ENCODE assay signal across 16 cellular contexts in genomic region chr13:51080478-51081065, GRCh38. TPM values are rescaled to one million over a fixed set of nuclear protein-coding genes. Genes with fewer than 3 reads are reported as not detected.
A peak's percentile ranks its signal among the peaks of the same experiment; 100 is the strongest.
DNase-seq lines count a peak whose midpoint lies in the region; ATAC-seq, FAIRE-seq and TF ChIP-seq lines count a peak whose summit lies in the region.
"Not testable (repeated sequence)": the region's sequence is repeated elsewhere in the genome, so short reads cannot be mapped to it uniquely, and the experiment has no call there.
"Had no signal": no experiment of that assay in that cellular context is flagged by ENCODE, and none has a peak within 500 bp of the region (broad histone marks: within the 10 kb centered on the region; RNA-seq: fewer than 3 reads in every experiment).

No MANE protein-coding gene starts in this region.

- CTCF ChIA-PET in HCT116 (lab: Charles Lee); Panc1 (lab: Charles Lee); activated CD4-positive, alpha-beta memory T cell treated with anti-CD3 and anti-CD28 coated beads, Interleukin-2, amount 10 ng/mL, durations not matched to agents 7 days and 5 days (lab: Charles Lee): not testable (repeated sequence)
- CTCF ChIA-PET in K562 (lab: Yijun Ruan, JAX; ENCODE audit: low intra/inter-chr PET ratio) = interaction anchor here (0.7 kb wide), 1 partner anchor 624 kb away, joined by 3 read pairs; no protein-coding TSS in a partner anchor

- H3K27ac Mint-ChIP-seq in activated CD4-positive, alpha-beta memory T cell treated with anti-CD3 and anti-CD28 coated beads, Interleukin-2, amount 10 ng/mL, durations not matched to agents 7 days and 5 days = not testable (repeated sequence)
- peak overlapping the region; percentile 81 for H3K27ac Mint-ChIP-seq in neural crest cell (ENCODE audit: unreplicated experiment)

- not testable (repeated sequence) for H3K9me1 ChIP-seq in K562 (ENCODE audit: control insufficient read depth, insufficient read depth, low read length)

- H3K4me2 ChIP-seq in HCT116 (ENCODE audit: low read length) (peak overlapping the region; percentile 68), K562 (ENCODE audit: insufficient read depth, low read length) (peak overlapping the region; percentile 32)

- BruUV-seq in HCT116 (replicated peaks; lab: Mats Ljungman, UMichigan); Panc1 (replicated peaks; lab: Mats Ljungman, UMichigan); K562 (replicated peaks; lab: Mats Ljungman, UMichigan): not testable (repeated sequence)

- not testable (repeated sequence) for H3K4me1 Mint-ChIP-seq in activated CD4-positive, alpha-beta memory T cell treated with anti-CD3 and anti-CD28 coated beads, Interleukin-2, amount 10 ng/mL, durations not matched to agents 7 days and 5 days; neural crest cell

- not testable (repeated sequence) for H3K9me2 ChIP-seq in HCT116 (ENCODE audit: insufficient read depth)

- H3K9ac ChIP-seq in HCT116 (ENCODE audit: low read length) = peak overlapping the region; percentile 20; the same call in 1 of the 2 replicates
- not testable (repeated sequence) for H3K9ac ChIP-seq in K562 (ENCODE audit: insufficient read depth in 1 of 2, low read depth in 2 of 2, low read length in 2 of 2)

- not testable (repeated sequence) for H3K79me2 ChIP-seq in HCT116 (ENCODE audit: insufficient read depth, low read length); K562 (ENCODE audit: control insufficient read depth, insufficient read depth, low read length)

- H3K4me3 ChIP-seq in HCT116 (replicated peaks in 1 of 2; ENCODE audit: low read depth in 1 of 2, low read length in 2 of 2) (peak overlapping the region; percentile 35 to 43), Panc1 (ENCODE audit: low read depth in 2 of 2, low read length in 2 of 2) (peak overlapping the region; percentile 33 to 35)
- not testable (repeated sequence) for H3K4me3 ChIP-seq in K562

- peak overlapping the region; percentile 32 for H3K4me3 Mint-ChIP-seq in activated CD4-positive, alpha-beta memory T cell treated with anti-CD3 and anti-CD28 coated beads, Interleukin-2, amount 10 ng/mL, durations not matched to agents 7 days and 5 days
- not testable (repeated sequence) for H3K4me3 Mint-ChIP-seq in neural crest cell

- TF ChIP-seq CTCF in HCT116 (IDR thresholded peaks at IDR 0.05 in 2 of 3, conservative IDR thresholded peaks at IDR 0.05 in 1 of 3; ENCODE audit: borderline replicate concordance in 1 of 3, insufficient read depth in 1 of 3, low read depth in 2 of 3, low read length in 2 of 3); Panc1 (IDR thresholded peaks at IDR 0.05); K562 (IDR thresholded peaks at IDR 0.05 in 2 of 3, conservative IDR thresholded peaks at IDR 0.05 in 1 of 3; ENCODE audit: insufficient read depth in 2 of 3, low read depth in 1 of 3, low read length in 3 of 3); neural crest cell (conservative IDR thresholded peaks at IDR 0.05): not testable (repeated sequence)

- not testable (repeated sequence) for TF ChIP-seq EP300 in K562 (IDR thresholded peaks at IDR 0.05; ENCODE audit: low read length)

- not testable (repeated sequence) for H3K4me1 ChIP-seq in HCT116 (ENCODE audit: control insufficient read depth in 1 of 2, insufficient read depth in 2 of 2, low read length in 2 of 2); Panc1 (ENCODE audit: control insufficient read depth, insufficient read depth, low read length); K562 (replicated peaks in 1 of 2; ENCODE audit: control insufficient read depth in 2 of 2, insufficient read depth in 2 of 2, low read length in 2 of 2)

- ATAC-seq in HCT116 = peak; percentile 90
- peak; percentile 66; the same call in 1 of the 2 replicates for ATAC-seq in Panc1
- ATAC-seq in K562 = peak; percentile 45; the same call in 1 of the 3 replicates

- peaks cover 11% of the 10 kb centered on the region for H3K27me3 Mint-ChIP-seq in activated CD4-positive, alpha-beta memory T cell treated with anti-CD3 and anti-CD28 coated beads, Interleukin-2, amount 10 ng/mL, durations not matched to agents 7 days and 5 days
- not testable (repeated sequence) for H3K27me3 Mint-ChIP-seq in neural crest cell (ENCODE audit: low read depth)

- not testable (repeated sequence) for H4K20me1 ChIP-seq in HCT116 (ENCODE audit: insufficient read depth); K562 (replicated peaks; ENCODE audit: control insufficient read depth, insufficient read depth, low read length)

- H3K36me3 ChIP-seq in HCT116 (ENCODE audit: control insufficient read depth in 1 of 2, insufficient read depth in 2 of 2, low read length in 2 of 2); Panc1 (ENCODE audit: control insufficient read depth, insufficient read depth, low read length); K562 (ENCODE audit: control insufficient read depth, insufficient read depth, low read length): not testable (repeated sequence)

- POLR2A ChIA-PET in HCT116 (lab: Charles Lee) = interaction anchor here (1.5 kb wide), 1 partner anchor 59 kb away, joined by 3 read pairs; no protein-coding TSS in a partner anchor
- POLR2A ChIA-PET in Panc1 (lab: Charles Lee); activated CD4-positive, alpha-beta memory T cell treated with anti-CD3 and anti-CD28 coated beads, Interleukin-2, amount 10 ng/mL, durations not matched to agents 7 days and 5 days (lab: Charles Lee); K562 (lab: Yijun Ruan, JAX): not testable (repeated sequence)

- peak overlapping the region; percentile 43 for H3K27ac ChIP-seq in HCT116 (ENCODE audit: low read depth, low read length)
- not testable (repeated sequence) for H3K27ac ChIP-seq in Panc1 (ENCODE audit: low read length); K562 (ENCODE audit: extremely low read depth, low read depth, low read length)

- DNase-seq in Caki2 (ENCODE audit: low read depth) = peak; percentile 23
- DNase-seq in HCT116 (ENCODE audit: low read depth, low spot score) = peak; percentile 4
- DNase-seq in NCI-H146 (lab: John Stamatoyannopoulos, UW) = peak; percentile 16
- DNase-seq in NCI-H460 (ENCODE audit: extremely low read depth, low read depth) = peak; percentile 2
- not testable (repeated sequence) for DNase-seq in Panc1 (ENCODE audit: low read depth, low spot score); activated CD4-positive, alpha-beta memory T cell treated with anti-CD3 and anti-CD28 coated beads, Interleukin-2, amount 10 ng/mL, durations not matched to agents 7 days and 5 days; neural crest cell (ENCODE audit: low read depth, low spot score)
- DNase-seq in K562 (ENCODE audit: extremely low read depth in 1 of 4, low spot score in 3 of 4) = peak in 1 of 4 experiments; percentile 11

- H3K27me3 ChIP-seq in HCT116 (ENCODE audit: insufficient read depth, low read length); Panc1 (ENCODE audit: control insufficient read depth, insufficient read depth, low read length): not testable (repeated sequence)
- peaks cover 0 to 13% of the 10 kb centered on the region in 2 experiments; a peak in 1 of 5 replicates for H3K27me3 ChIP-seq in K562 (ENCODE audit: control insufficient read depth in 2 of 2, insufficient read depth in 2 of 2, low read length in 2 of 2)

- intact Hi-C loops in HCT116 (cut with micrococcal nuclease); Panc1 (cut with micrococcal nuclease; ENCODE audit: unreplicated experiment); K562 (cut with micrococcal nuclease): not testable (repeated sequence)

- H2AFZ ChIP-seq in HCT116 (ENCODE audit: low read depth, low read length, poor library complexity, severe bottlenecking) (peak overlapping the region; percentile 59), K562 (ENCODE audit: low read depth, low read length) (peak overlapping the region; percentile 76)

- RAD21 ChIA-PET in HCT116 (lab: Charles Lee; ENCODE audit: low non-redundant PET in 1 of 2, low total read pairs in 2 of 2, uncharacterized antibody in 2 of 2, unreplicated experiment in 2 of 2) = not testable (repeated sequence)

- H3K9me3 ChIP-seq in HCT116 (ENCODE audit: control insufficient read depth in 1 of 2, insufficient read depth in 1 of 2, low read depth in 1 of 2, low read length in 2 of 2); Panc1 (ENCODE audit: control insufficient read depth, insufficient read depth, low read depth, low read length); K562 (replicated peaks; ENCODE audit: control insufficient read depth, insufficient read depth, low read depth, low read length): not testable (repeated sequence)

- TF ChIP-seq RAD21 in HCT116 (IDR thresholded peaks at IDR 0.05; ENCODE audit: low read depth); K562 (CRISPR knock-in tag; conservative IDR thresholded peaks at IDR 0.05 in 1 of 2, IDR thresholded peaks at IDR 0.05 in 1 of 2): not testable (repeated sequence)

- H3K36me3 Mint-ChIP-seq in activated CD4-positive, alpha-beta memory T cell treated with anti-CD3 and anti-CD28 coated beads, Interleukin-2, amount 10 ng/mL, durations not matched to agents 7 days and 5 days (ENCODE audit: low read depth); neural crest cell (ENCODE audit: low read depth): not testable (repeated sequence)

- in situ Hi-C loops in Caki2 (cut with HindIII; ENCODE audit: low pct_unique_long_range_greater_than_20kb, low sequenced_read_pairs); Panc1 (cut with HindIII; ENCODE audit: low pct_unique_long_range_greater_than_20kb, low sequenced_read_pairs); K562 (cut with MboI): not testable (repeated sequence)

- not testable (repeated sequence) for TF ChIP-seq POLR2A in HCT116 (IDR thresholded peaks at IDR 0.05; ENCODE audit: borderline replicate concordance, extremely low read depth, insufficient read depth, insufficient read length)
- peak; percentile 48; the same call in 1 of the 2 replicates for TF ChIP-seq POLR2A in K562 (conservative IDR thresholded peaks at IDR 0.05)

- WGBS in K562 (ENCODE audit: insufficient coverage, low coverage, missing lambda C conversion rate) = 0% methylated on average over 2 of the region's 23 CpGs

- FAIRE-seq in K562 (lab: Jason Lieb, UNC) = not testable (repeated sequence)

- not testable (repeated sequence) for H3K9me3 Mint-ChIP-seq in activated CD4-positive, alpha-beta memory T cell treated with anti-CD3 and anti-CD28 coated beads, Interleukin-2, amount 10 ng/mL, durations not matched to agents 7 days and 5 days; neural crest cell

RNA-seq across cellular contexts. Expression of gene C13orf42, which starts 30.5 kb away (rescaled TPM):
- not detected in 2 replicates for total RNA-seq in Caki2 (2014; rRNA removed; shearing (Covaris generic); ENCODE audit: low replicate concordance)
- not detected for total RNA-seq in HCT116 (2021; ENCODE audit: unreplicated experiment)
- polyA plus RNA-seq in HCT116 (2012) = not detected in 2 replicates
- total RNA-seq in NCI-H460 (2014; rRNA removed; shearing (Covaris generic)) = 0.12 and 0.49 TPM in 2 replicates
- 0.12 and 0.67 TPM in 2 replicates for polyA plus RNA-seq in NCI-H460 (2014; cell fraction: nucleus; rRNA removed)
- not detected for total RNA-seq in Panc1 (2021; ENCODE audit: unreplicated experiment)
- not detected for polyA plus RNA-seq in Panc1 (2012; ENCODE audit: insufficient read length)
- total RNA-seq in activated CD4-positive, alpha-beta memory T cell treated with anti-CD3 and anti-CD28 coated beads, Interleukin-2, amount 10 ng/mL, durations not matched to agents 7 days and 5 days = not detected
- total RNA-seq in K562 (2011; cell fraction: chromatin; rRNA removed; ENCODE audit: low replicate concordance) = not detected in 2 replicates
- not detected in 2 replicates for total RNA-seq in K562 (2011; cell fraction: nucleolus; rRNA removed)
- total RNA-seq in K562 (2011; cell fraction: nucleoplasm; rRNA removed) = not detected in 2 replicates
- 0.18 TPM in 1 of 2 replicates, not detected in the other for total RNA-seq in K562 (2014; rRNA removed)
- not detected in 2 replicates for total RNA-seq in K562 (2014; rRNA removed; fragmentation: Illumina TruSeq; extraction: Trizol)
- total RNA-seq in K562 (2015; rRNA removed; fragmentation: Illumina TruSeq; extraction: Trizol) = not detected in 2 replicates
- not detected in 2 replicates for total RNA-seq in K562 (2021)
- polyA plus RNA-seq in K562 (2011; rRNA removed) = not detected in 2 replicates
- polyA plus RNA-seq in K562 (2011; cell fraction: cytosol; rRNA removed) = not detected in 2 replicates
- not detected in 2 replicates for polyA plus RNA-seq in K562 (2011; cell fraction: nucleus; rRNA removed)
- polyA plus RNA-seq in K562 (2012) = 0.12 TPM in 1 of 2 replicates, not detected in the other
- not detected in 2 replicates for polyA plus RNA-seq in K562 (2014; fragmentation: Illumina TruSeq; extraction: Trizol)
- not detected for polyA plus RNA-seq in K562 (2014; fragmentation: Nextera tagmentation; extraction: Ambion mirVana)
- not detected in 2 replicates for polyA plus RNA-seq in K562 (2014; rRNA removed)
- not detected in 2 replicates for polyA minus RNA-seq in K562 (2011; rRNA and poly(A)+ RNA removed)
- polyA minus RNA-seq in K562 (2011; cell fraction: cytosol; rRNA and poly(A)+ RNA removed) = not detected in 2 replicates
- not detected in 2 replicates for polyA minus RNA-seq in K562 (2011; cell fraction: nucleus; rRNA and poly(A)+ RNA removed)
- total RNA-seq in neural crest cell = not detected in 2 replicates
- total RNA-seq: CD4-positive, CD25-positive, alpha-beta regulatory T cell; H4; HFFc6; OCI-LY7; Right ventricle myocardium superior; RPMI7951; T-helper 2 cell treated with Interferon-gamma antibody and Interleukin-4, amounts not matched to agents 100 ng/mL and 5 ng/mL, for 36 hours had no signal
- polyA plus RNA-seq: BJ; CD4-positive, CD25-positive, alpha-beta regulatory T cell had no signal
